In genomic region chr11:85725510-85726258, GRCh38 we compare ENCODE assay signal across 13 cellular contexts. TPM values are rescaled to one million over a fixed set of nuclear protein-coding genes. Genes with fewer than 3 reads are reported as not detected.
DNase-seq lines count a peak whose midpoint lies in the region; ATAC-seq, FAIRE-seq and TF ChIP-seq lines count a peak whose summit lies in the region.
"Had no signal": no experiment of that assay in that cellular context is flagged by ENCODE, and none has a peak within 500 bp of the region (broad histone marks: within the 10 kb centered on the region; RNA-seq: fewer than 3 reads in every experiment).

No MANE protein-coding gene starts in this region.

- H3K9me3 Mint-ChIP-seq in activated CD4-positive, alpha-beta T cell treated with anti-CD3 and anti-CD28 coated beads, Interleukin-2, amount 10 ng/mL, durations not matched to agents 7 days and 5 days = peaks cover 3% of the 10 kb centered on the region

- no peaks in the 10 kb centered on the region for H3K4me1 Mint-ChIP-seq in activated CD4-positive, alpha-beta T cell treated with anti-CD3 and anti-CD28 coated beads, Interleukin-2, amount 10 ng/mL, durations not matched to agents 7 days and 5 days

- H3K4ac ChIP-seq in IMR-90 (ENCODE audit: low read depth, low read length) = peak overlapping the region; percentile 81; the same call in 1 of the 2 replicates

- H3K14ac ChIP-seq in IMR-90 (replicated peaks; ENCODE audit: low read depth, low read length) = peak overlapping the region; percentile 59

- H3K9me3 ChIP-seq in IMR-90 (ENCODE audit: control insufficient read depth, insufficient read depth, low read length) = no peaks in the 10 kb centered on the region
- no peaks in the 10 kb centered on the region for H3K9me3 ChIP-seq in left lung
- no peaks in the 10 kb centered on the region for H3K9me3 ChIP-seq in kidney (ENCODE audit: control insufficient read depth in 1 of 2, low read length in 2 of 2)
- H3K9me3 ChIP-seq: esophagus squamous epithelium, MG63, tibial artery had no signal

- peak; percentile 83 for DNase-seq in BJ (ENCODE audit: low read depth)
- DNase-seq in IMR-90 = peak; percentile 97
- DNase-seq in dermis blood vessel endothelial cell = peak; percentile 90
- DNase-seq in left lung = no peak
- DNase-seq in kidney = no peak
- DNase-seq in SKM-1 treated with dmso at 0.1 percent for 144 hours (lab: John Stamatoyannopoulos, UW; ENCODE audit: unreplicated experiment) = no peak
- no peak for DNase-seq in activated CD4-positive, alpha-beta T cell treated with anti-CD3 and anti-CD28 coated beads, Interleukin-2, amount 10 ng/mL, durations not matched to agents 7 days and 5 days
- no peak for DNase-seq in T1000 (lab: John Stamatoyannopoulos, UW)
- DNase-seq: esophagus squamous epithelium; MG63; naive thymus-derived CD4-positive, alpha-beta T cell; tibial artery had no signal

- peaks cover 8 to 9% of the 10 kb centered on the region in 2 experiments; a peak in 2 of 4 replicates for H3K79me1 ChIP-seq in IMR-90 (ENCODE audit: low read depth in 1 of 2, low read length in 2 of 2)

- peaks cover 4% of the 10 kb centered on the region for H3K9me1 ChIP-seq in IMR-90 (ENCODE audit: insufficient read depth, low read length)

- FAIRE-seq in kidney (lab: Jason Lieb, UNC) = no peak
- FAIRE-seq: GM19239 had no signal

- H3K4me2 ChIP-seq in IMR-90 (ENCODE audit: low read depth, low read length) = peak overlapping the region; percentile 13; the same call in 1 of the 2 replicates

- no peaks in the 10 kb centered on the region for H3K27me3 Mint-ChIP-seq in activated CD4-positive, alpha-beta T cell treated with anti-CD3 and anti-CD28 coated beads, Interleukin-2, amount 10 ng/mL, durations not matched to agents 7 days and 5 days
- H3K27me3 Mint-ChIP-seq: naive thymus-derived CD4-positive, alpha-beta T cell had no signal

- no peak overlapping the region for H3K4me3 Mint-ChIP-seq in activated CD4-positive, alpha-beta T cell treated with anti-CD3 and anti-CD28 coated beads, Interleukin-2, amount 10 ng/mL, durations not matched to agents 7 days and 5 days
- H3K4me3 Mint-ChIP-seq: naive thymus-derived CD4-positive, alpha-beta T cell had no signal

- no peak for TF ChIP-seq POLR2A in IMR-90 (IDR thresholded peaks at IDR 0.05; ENCODE audit: low read depth, low read length)

- peaks cover 43% of the 10 kb centered on the region for H3K36me3 Mint-ChIP-seq in activated CD4-positive, alpha-beta T cell treated with anti-CD3 and anti-CD28 coated beads, Interleukin-2, amount 10 ng/mL, durations not matched to agents 7 days and 5 days (ENCODE audit: low read depth)

- H3K4me1 ChIP-seq in IMR-90 (ENCODE audit: control insufficient read depth, insufficient read depth, low read length) = peaks cover 10% of the 10 kb centered on the region; the same call in 1 of the 2 replicates
- H3K4me1 ChIP-seq in left lung = peaks cover 0 to 4% of the 10 kb centered on the region in 2 donors
- no peaks in the 10 kb centered on the region for H3K4me1 ChIP-seq in kidney (ENCODE audit: control insufficient read depth in 1 of 2, insufficient read depth in 1 of 2, low read depth in 1 of 2, low read length in 2 of 2)

- H2BK20ac ChIP-seq in IMR-90 (ENCODE audit: low read depth, low read length) = peak overlapping the region; percentile 90

- peak overlapping the region; percentile 94 for H2BK120ac ChIP-seq in IMR-90 (ENCODE audit: low read depth, low read length)

- intact Hi-C loops in IMR-90 (cut with micrococcal nuclease) = no loop called here
- intact Hi-C loops in left lung (cut with DNase I) = no loop called here
- intact Hi-C loops in kidney (cut with DNase I) = no loop called here

- no peak for TF ChIP-seq CTCF in BJ (IDR thresholded peaks at IDR 0.05; ENCODE audit: insufficient read depth, low read depth, low read length)
- TF ChIP-seq CTCF in IMR-90 (conservative IDR thresholded peaks at IDR 0.05; ENCODE audit: low read depth, low read length) = no peak
- TF ChIP-seq CTCF in left lung (IDR thresholded peaks at IDR 0.05) = no peak
- no peak for TF ChIP-seq CTCF in kidney (IDR thresholded peaks at IDR 0.05; ENCODE audit: borderline replicate concordance, extremely low read depth, insufficient read depth)

- peak overlapping the region; percentile 81 for H4K5ac ChIP-seq in IMR-90 (ENCODE audit: low read depth, low read length)

- TSS peak; percentile 19 for BruUV-seq in IMR-90 (replicated peaks; lab: Mats Ljungman, UMichigan)

- peak overlapping the region; percentile 84 for H4K91ac ChIP-seq in IMR-90 (ENCODE audit: insufficient read depth, low read depth, low read length)

- in situ Hi-C loops in IMR-90 (cut with MboI; ENCODE audit: low sequenced_read_pairs) = no loop called here

- peak overlapping the region; percentile 95 for H2BK15ac ChIP-seq in IMR-90 (ENCODE audit: low read depth, low read length)

- H2BK5ac ChIP-seq in IMR-90 (ENCODE audit: low read depth, low read length, poor library complexity, severe bottlenecking) = peak overlapping the region; percentile 92

- H2AK5ac ChIP-seq in IMR-90 (ENCODE audit: low read depth, low read length) = peak overlapping the region; percentile 96

- no peak overlapping the region for H3K27ac Mint-ChIP-seq in activated CD4-positive, alpha-beta T cell treated with anti-CD3 and anti-CD28 coated beads, Interleukin-2, amount 10 ng/mL, durations not matched to agents 7 days and 5 days

- H3K9ac ChIP-seq in IMR-90 (ENCODE audit: low read depth, low read length) (no peak overlapping the region; the same call in 1 of the 2 replicates), kidney (ENCODE audit: low read length in 2 of 2) (no peak overlapping the region)

- POLR2A ChIA-PET in BJ (lab: Charles Lee) = no interaction called here
- POLR2A ChIA-PET in IMR-90 (lab: Charles Lee; ENCODE audit: unreplicated experiment) = no interaction called here
- POLR2A ChIA-PET in activated CD4-positive, alpha-beta T cell treated with anti-CD3 and anti-CD28 coated beads, Interleukin-2, amount 10 ng/mL, durations not matched to agents 7 days and 5 days (lab: Charles Lee) = no interaction called here

- H3K27ac ChIP-seq in IMR-90 (ENCODE audit: insufficient read depth, low read length) (peak overlapping the region; percentile 84), left lung (no peak overlapping the region), kidney (ENCODE audit: low read depth in 2 of 2, low read length in 2 of 2) (peak overlapping the region in 1 of 2 donors; percentile 23)
- H3K27ac ChIP-seq: esophagus squamous epithelium, tibial artery had no signal

- no CpG with 5 or more reads among the region's 3 CpGs for WGBS in IMR-90 (ENCODE audit: extremely low coverage in 2 of 2, insufficient read length in 1 of 2), 2 experiments

- no peak for TF ChIP-seq RAD21 in IMR-90 (IDR thresholded peaks at IDR 0.05; ENCODE audit: low read length)

- ATAC-seq in IMR-90 (ENCODE audit: low read depth) = peak; percentile 83
- peak; percentile 75 for ATAC-seq in left lung
- ATAC-seq: naive thymus-derived CD4-positive, alpha-beta T cell had no signal

- H3K4me3 ChIP-seq in BJ (ENCODE audit: low read depth, low read length) (no peak overlapping the region), IMR-90 (ENCODE audit: insufficient read depth, low read depth, low read length) (no peak overlapping the region), left lung (no peak overlapping the region), kidney (ENCODE audit: low read length in 2 of 2) (no peak overlapping the region)
- H3K4me3 ChIP-seq: esophagus squamous epithelium, MG63, tibial artery had no signal

- H3K36me3 ChIP-seq in BJ (ENCODE audit: control insufficient read depth, insufficient read depth, low read length) (no peaks in the 10 kb centered on the region), IMR-90 (ENCODE audit: control insufficient read depth, insufficient read depth, low read length) (peaks cover 3% of the 10 kb centered on the region; the same call in 1 of the 2 replicates), left lung (no peaks in the 10 kb centered on the region), kidney (ENCODE audit: control insufficient read depth in 1 of 2, insufficient read depth in 2 of 2, low read length in 2 of 2) (peaks cover 0 to 7% of the 10 kb centered on the region in 2 donors)
- H3K36me3 ChIP-seq: esophagus squamous epithelium had no signal

- H2AFZ ChIP-seq in IMR-90 (replicated peaks; ENCODE audit: low read length, poor library complexity) = no peak overlapping the region

- H3K23ac ChIP-seq in IMR-90 (ENCODE audit: low read depth, low read length) = peak overlapping the region; percentile 46

- peak overlapping the region; percentile 69; the same call in 1 of the 2 replicates for H3K56ac ChIP-seq in IMR-90 (ENCODE audit: extremely low read depth, insufficient read depth, low read length)

- H4K8ac ChIP-seq in IMR-90 (ENCODE audit: low read depth in 2 of 2, low read length in 2 of 2) = peak overlapping the region; percentile 62 to 89

- peak overlapping the region; percentile 89 for H3K18ac ChIP-seq in IMR-90 (ENCODE audit: low read depth, low read length)

- no peaks in the 10 kb centered on the region for H4K20me1 ChIP-seq in IMR-90 (ENCODE audit: insufficient read depth, low read length)

- H2AK9ac ChIP-seq in IMR-90 (replicated peaks; ENCODE audit: low read depth, low read length, poor library complexity) = peak overlapping the region; percentile 43

- dilution Hi-C loops in IMR-90 (cut with HindIII; ENCODE audit: low sequenced_read_pairs, unreplicated experiment) = no loop called here

- H3K27me3 ChIP-seq in BJ (ENCODE audit: control insufficient read depth, insufficient read depth, low read length) (no peaks in the 10 kb centered on the region), IMR-90 (ENCODE audit: control insufficient read depth, insufficient read depth, low read length) (no peaks in the 10 kb centered on the region), left lung (no peaks in the 10 kb centered on the region)
- H3K27me3 ChIP-seq: esophagus squamous epithelium, MG63, tibial artery had no signal

- CTCF ChIA-PET in BJ (lab: Yijun Ruan, JAX) = interaction anchor here (0.9 to 1.4 kb wide), 2 partner anchors 21 to 84 kb away, joined by 3 to 5 read pairs; no protein-coding TSS in a partner anchor
- CTCF ChIA-PET in IMR-90 (lab: Yijun Ruan, JAX) = interaction anchor here (1.2 kb wide), 1 partner anchor 25 kb away, joined by 6 read pairs; no protein-coding TSS in a partner anchor
- CTCF ChIA-PET in activated CD4-positive, alpha-beta T cell treated with anti-CD3 and anti-CD28 coated beads, Interleukin-2, amount 10 ng/mL, durations not matched to agents 7 days and 5 days (lab: Charles Lee) = interaction anchor here (1.1 to 1.7 kb wide), 3 partner anchors 13 to 45 kb away, joined by 4 to 5 read pairs (median 4); no protein-coding TSS in a partner anchor

RNA-seq across cellular contexts. Expression of gene CCDC89, which starts 39.7 kb away (rescaled TPM):
- polyA plus RNA-seq in BJ (2011; rRNA removed) = 0.85 and 1.1 TPM in 2 replicates
- polyA minus RNA-seq in BJ (2011; rRNA and poly(A)+ RNA removed) = 1.3 and 1.6 TPM in 2 replicates
- 7.9 and 9.4 TPM in 2 replicates for total RNA-seq in IMR-90 (2012; rRNA removed)
- 4.0 and 4.1 TPM in 2 replicates for polyA plus RNA-seq in IMR-90 (2012; rRNA removed)
- 2.5 and 2.9 TPM in 2 replicates for polyA plus RNA-seq in IMR-90 (2012; cell fraction: cytosol; rRNA removed)
- 2.1 and 4.2 TPM in 2 replicates for polyA plus RNA-seq in IMR-90 (2012; cell fraction: nucleus; rRNA removed; ENCODE audit: low replicate concordance)
- total RNA-seq in dermis blood vessel endothelial cell = not detected in 2 replicates
- total RNA-seq in left lung = 1 to 10 TPM; 1.5 to 2.5 TPM
- total RNA-seq in kidney = 3.7 TPM
- polyA plus RNA-seq in kidney (ENCODE audit: insufficient read depth, low read depth, low replicate concordance) = 2.7 TPM
- under 1 TPM; 0.52 to 0.60 TPM for total RNA-seq in activated CD4-positive, alpha-beta T cell treated with anti-CD3 and anti-CD28 coated beads, Interleukin-2, amount 10 ng/mL, durations not matched to agents 7 days and 5 days
- polyA plus RNA-seq: naive thymus-derived CD4-positive, alpha-beta T cell had no signal

Comparison
In these comparisons a context has a peak if more than half of its experiments do, and no peak if none do; other contexts are left out.
1. DNase-seq: peak in BJ (single experiment), IMR-90 (single experiment) and dermis blood vessel endothelial cell (single experiment); none in left lung (0 of 2), kidney (single experiment), SKM-1 treated with dmso at 0.1 percent for 144 hours (single experiment), activated CD4-positive, alpha-beta T cell treated with anti-CD3 and anti-CD28 coated beads, Interleukin-2, amount 10 ng/mL, durations not matched to agents 7 days and 5 days (single experiment) and T1000 (single experiment).